28 cellular contexts compared by ENCODE assay signal in genomic region chr3:61844346-61844745, GRCh38.
"Had no signal": no experiment of that assay in that cellular context is flagged by ENCODE, and none has a peak within 500 bp of the region (broad histone marks: within the 10 kb centered on the region; RNA-seq: fewer than 3 reads in every experiment).

No MANE protein-coding gene starts in this region.

- H3K27ac ChIP-seq: coronary artery, epithelial cell of prostate, esophagus squamous epithelium, gastrocnemius medialis, heart right ventricle, left lung, lower lobe of right lung had no signal

- H3K27ac Mint-ChIP-seq: memory B cell; naive thymus-derived CD4-positive, alpha-beta T cell had no signal

- DNase-seq: dermis blood vessel endothelial cell; dorsolateral prefrontal cortex; effector CD4-positive, alpha-beta T cell; effector memory CD4-positive, alpha-beta T cell; erythroblast; esophagus squamous epithelium; foreskin fibroblast; foreskin melanocyte; gastrocnemius medialis; glutamatergic neuron; head of caudate nucleus; heart right ventricle; hippocampal formation; left cardiac atrium; left lung; left ventricle myocardium superior; lower lobe of right lung; mesendoderm; midbrain; naive thymus-derived CD4-positive, alpha-beta T cell had no signal

- H3K36me3 ChIP-seq: esophagus squamous epithelium, gastrocnemius medialis, heart right ventricle, left lung, lower lobe of right lung had no signal

- H3K27me3 ChIP-seq: dorsolateral prefrontal cortex, esophagus squamous epithelium, gastrocnemius medialis, heart right ventricle, left lung had no signal

- H3K4me1 Mint-ChIP-seq: memory B cell; naive thymus-derived CD4-positive, alpha-beta T cell had no signal

- H3K4me3 ChIP-seq: coronary artery, dorsolateral prefrontal cortex, esophagus squamous epithelium, gastrocnemius medialis, heart right ventricle, left lung, lower lobe of right lung had no signal

- H3K9me3 Mint-ChIP-seq: memory B cell had no signal

- H3K27me3 Mint-ChIP-seq: memory B cell had no signal

- ATAC-seq: esophagus mucosa; gastrocnemius medialis; heart right ventricle; left cardiac atrium; left lung; left ventricle myocardium superior; lower lobe of right lung; naive thymus-derived CD4-positive, alpha-beta T cell had no signal

- H3K36me3 Mint-ChIP-seq: memory B cell; naive thymus-derived CD4-positive, alpha-beta T cell had no signal

- H3K4me3 Mint-ChIP-seq: memory B cell; naive thymus-derived CD4-positive, alpha-beta T cell had no signal

- H3K9me3 ChIP-seq: esophagus squamous epithelium, gastrocnemius medialis, heart right ventricle, left lung, lower lobe of right lung had no signal

- FAIRE-seq: colon, endometrium, islet of Langerhans, keratinocyte had no signal
